ENCODE assay signal across 16 cellular contexts in the genomic region with DNA sequence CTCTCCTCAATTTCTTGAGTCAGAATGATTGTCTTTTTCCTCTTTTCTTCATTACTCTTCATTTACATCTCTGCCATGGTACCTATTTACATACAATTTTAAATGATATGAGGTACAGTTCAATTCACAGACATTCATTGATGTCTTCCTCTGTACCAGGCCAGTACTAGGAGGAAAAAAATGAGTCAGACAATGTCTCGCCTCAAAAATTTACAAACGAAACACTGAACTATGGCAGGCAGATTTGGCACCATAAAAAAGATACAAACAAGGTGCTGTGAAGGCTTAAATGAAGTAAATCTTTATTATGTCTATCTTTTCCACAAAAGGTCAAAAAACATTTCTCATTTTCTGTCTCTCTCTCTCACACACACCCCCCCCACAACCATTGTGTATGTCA.
DNase-seq lines count a peak whose midpoint lies in the region; ATAC-seq and TF ChIP-seq lines count a peak whose summit lies in the region.
"Had no signal": no experiment of that assay in that cellular context is flagged by ENCODE, and none has a peak within 500 bp of the region (broad histone marks: within the 10 kb centered on the region; RNA-seq: fewer than 3 reads in every experiment).

No MANE protein-coding gene starts in this region.

- POLR2A ChIA-PET in IMR-90 (lab: Charles Lee; ENCODE audit: unreplicated experiment): no interaction called here

- H2AFZ ChIP-seq in IMR-90 (replicated peaks; ENCODE audit: low read length, poor library complexity): no peak overlapping the region
- H2AFZ ChIP-seq: GM23248 had no signal

- H2BK5ac ChIP-seq in IMR-90 (ENCODE audit: low read depth, low read length, poor library complexity, severe bottlenecking): no peak overlapping the region

- DNase-seq in EH (ENCODE audit: low read depth) (peak; percentile 25), IMR-90 (peak; percentile 19), astrocyte of the hippocampus (ENCODE audit: low read depth, low spot score) (peak; percentile 57), iris pigment epithelial cell (ENCODE audit: low read depth) (peak; percentile 59), NCI-H2227 (lab: John Stamatoyannopoulos, UW; ENCODE audit: unreplicated experiment) (no peak), left colon (no peak), ACHN (no peak), NCI-H1694 (lab: John Stamatoyannopoulos, UW) (no peak)
- DNase-seq: 8988T; BE2C; Caco-2; CD8-positive, alpha-beta memory T cell; DMS53; GM23248 had no signal

- no peak for TF ChIP-seq CTCF in IMR-90 (conservative IDR thresholded peaks at IDR 0.05; ENCODE audit: low read depth, low read length)

- H4K5ac ChIP-seq in IMR-90 (ENCODE audit: low read depth, low read length): no peak overlapping the region

- H3K4me2 ChIP-seq in IMR-90 (ENCODE audit: low read depth, low read length): no peak overlapping the region

- no peak overlapping the region for H2AK9ac ChIP-seq in IMR-90 (replicated peaks; ENCODE audit: low read depth, low read length, poor library complexity)

- 0 out of 3 replicates have a peak overlapping the region, but pooled peaks have one; percentile 10 for H2BK15ac ChIP-seq in IMR-90 (ENCODE audit: low read depth, low read length)

- no peak overlapping the region for H3K56ac ChIP-seq in IMR-90 (ENCODE audit: extremely low read depth, insufficient read depth, low read length)

- H2BK20ac ChIP-seq in IMR-90 (ENCODE audit: low read depth, low read length): 0 out of 2 replicates have a peak overlapping the region, but pooled peaks have one; percentile 20

- no peak overlapping the region for H4K8ac ChIP-seq in IMR-90 (ENCODE audit: low read depth in 2 of 2, low read length in 2 of 2)

- dilution Hi-C loops in IMR-90 (cut with HindIII; ENCODE audit: low sequenced_read_pairs, unreplicated experiment): no loop called here

- CTCF ChIA-PET in IMR-90 (lab: Yijun Ruan, JAX): no interaction called here

- H3K14ac ChIP-seq in IMR-90 (replicated peaks; ENCODE audit: low read depth, low read length): no peak overlapping the region

- no peak for TF ChIP-seq RAD21 in IMR-90 (IDR thresholded peaks at IDR 0.05; ENCODE audit: low read length)

- no peak overlapping the region for H3K4me3 ChIP-seq in IMR-90 (ENCODE audit: insufficient read depth, low read depth, low read length)
- H3K4me3 ChIP-seq: GM23248 had no signal

- H3K9me3 ChIP-seq in IMR-90 (ENCODE audit: control insufficient read depth, insufficient read depth, low read length): no peaks in the 10 kb centered on the region
- H3K9me3 ChIP-seq: BE2C, Caco-2 had no signal

- no peaks in the 10 kb centered on the region for H3K27me3 ChIP-seq in IMR-90 (ENCODE audit: control insufficient read depth, insufficient read depth, low read length)
- H3K27me3 ChIP-seq: BE2C had no signal

- no peaks in the 10 kb centered on the region for H3K79me1 ChIP-seq in IMR-90 (ENCODE audit: low read depth in 1 of 2, low read length in 2 of 2)

- H3K4ac ChIP-seq in IMR-90 (ENCODE audit: low read depth, low read length): 0 out of 2 replicates have a peak overlapping the region, but pooled peaks have one; percentile 24

- in situ Hi-C loops in IMR-90 (cut with MboI; ENCODE audit: low sequenced_read_pairs): no loop called here
- in situ Hi-C loops in ACHN (cut with HindIII; ENCODE audit: low pct_ligation_motif_present, low pct_unique_long_range_greater_than_20kb, low sequenced_read_pairs): no loop called here

- H3K18ac ChIP-seq in IMR-90 (ENCODE audit: low read depth, low read length): no peak overlapping the region

- ATAC-seq in IMR-90 (ENCODE audit: low read depth) (peak; percentile 16; the same call in 1 of the 2 replicates), left colon (no peak)
- ATAC-seq: HCT116 had no signal

- peaks cover 10% of the 10 kb centered on the region for H3K4me1 ChIP-seq in IMR-90 (ENCODE audit: control insufficient read depth, insufficient read depth, low read length)

- no peak overlapping the region for H3K23ac ChIP-seq in IMR-90 (ENCODE audit: low read depth, low read length)

- H2AK5ac ChIP-seq in IMR-90 (ENCODE audit: low read depth, low read length): no peak overlapping the region

- H4K91ac ChIP-seq in IMR-90 (ENCODE audit: insufficient read depth, low read depth, low read length): no peak overlapping the region

- H3K36me3 ChIP-seq in IMR-90 (ENCODE audit: control insufficient read depth, insufficient read depth, low read length): no peaks in the 10 kb centered on the region
- H3K36me3 ChIP-seq: BE2C had no signal

- BruUV-seq in IMR-90 (replicated peaks; lab: Mats Ljungman, UMichigan): no TSS peak

- peaks cover 4% of the 10 kb centered on the region; the same call in 1 of the 2 replicates for H3K9me1 ChIP-seq in IMR-90 (ENCODE audit: insufficient read depth, low read length)

- no CpG with 5 or more reads among the region's 2 CpGs for WGBS in IMR-90 (ENCODE audit: extremely low coverage in 2 of 2, insufficient read length in 1 of 2), 2 experiments

- TF ChIP-seq POLR2A in IMR-90 (IDR thresholded peaks at IDR 0.05; ENCODE audit: low read depth, low read length): no peak

- peak overlapping the region; percentile 48; the same call in 1 of the 2 replicates for H2BK120ac ChIP-seq in IMR-90 (ENCODE audit: low read depth, low read length)

- no peak overlapping the region for H3K27ac ChIP-seq in IMR-90 (ENCODE audit: insufficient read depth, low read length)
- H3K27ac ChIP-seq: C4-2B, GM23248 had no signal

- no peak overlapping the region for H3K9ac ChIP-seq in IMR-90 (ENCODE audit: low read depth, low read length)
- H3K9ac ChIP-seq: GM23248 had no signal

- intact Hi-C loops in IMR-90 (cut with micrococcal nuclease): no loop called here
- intact Hi-C loops in left colon (cut with DNase I, micrococcal nuclease): no loop called here

- H4K20me1 ChIP-seq in IMR-90 (ENCODE audit: insufficient read depth, low read length): no peaks in the 10 kb centered on the region

TF ChIP-seq in IMR-90, 13 proteins besides CTCF, POLR2A, EP300 and RAD21:
- TF ChIP-seq SMC3 (IDR thresholded peaks at IDR 0.05; ENCODE audit: low read depth, low read length) (no peak), MAFK (IDR thresholded peaks at IDR 0.05; ENCODE audit: low read depth, low read length) (no peak), RFX5 (IDR thresholded peaks at IDR 0.05; ENCODE audit: low read depth, low read length) (no peak), CEBPB (IDR thresholded peaks at IDR 0.05; ENCODE audit: low read depth, low read length) (no peak), CHD1 (IDR thresholded peaks at IDR 0.05; ENCODE audit: low read depth, low read length) (no peak), FOS (IDR thresholded peaks at IDR 0.05; ENCODE audit: low read depth, low read length) (no peak), NFE2L2 (IDR thresholded peaks at IDR 0.05; ENCODE audit: low read depth, low read length) (no peak), MXI1 (IDR thresholded peaks at IDR 0.05; ENCODE audit: borderline replicate concordance, low read depth, low read length) (no peak), BHLHE40 (IDR thresholded peaks at IDR 0.05; ENCODE audit: low read depth, low read length) (no peak), RCOR1 (IDR thresholded peaks at IDR 0.05; ENCODE audit: insufficient replicate concordance, low read length) (no peak), MAZ (IDR thresholded peaks at IDR 0.05; ENCODE audit: borderline replicate concordance, low read depth, low read length) (no peak)
- TF ChIP-seq, protein P1, sequence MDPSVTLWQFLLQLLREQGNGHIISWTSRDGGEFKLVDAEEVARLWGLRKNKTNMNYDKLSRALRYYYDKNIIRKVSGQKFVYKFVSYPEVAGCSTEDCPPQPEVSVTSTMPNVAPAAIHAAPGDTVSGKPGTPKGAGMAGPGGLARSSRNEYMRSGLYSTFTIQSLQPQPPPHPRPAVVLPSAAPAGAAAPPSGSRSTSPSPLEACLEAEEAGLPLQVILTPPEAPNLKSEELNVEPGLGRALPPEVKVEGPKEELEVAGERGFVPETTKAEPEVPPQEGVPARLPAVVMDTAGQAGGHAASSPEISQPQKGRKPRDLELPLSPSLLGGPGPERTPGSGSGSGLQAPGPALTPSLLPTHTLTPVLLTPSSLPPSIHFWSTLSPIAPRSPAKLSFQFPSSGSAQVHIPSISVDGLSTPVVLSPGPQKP (IDR thresholded peaks at IDR 0.05; ENCODE audit: borderline replicate concordance, low read depth, low read length): no peak
- TF ChIP-seq, protein P2, sequence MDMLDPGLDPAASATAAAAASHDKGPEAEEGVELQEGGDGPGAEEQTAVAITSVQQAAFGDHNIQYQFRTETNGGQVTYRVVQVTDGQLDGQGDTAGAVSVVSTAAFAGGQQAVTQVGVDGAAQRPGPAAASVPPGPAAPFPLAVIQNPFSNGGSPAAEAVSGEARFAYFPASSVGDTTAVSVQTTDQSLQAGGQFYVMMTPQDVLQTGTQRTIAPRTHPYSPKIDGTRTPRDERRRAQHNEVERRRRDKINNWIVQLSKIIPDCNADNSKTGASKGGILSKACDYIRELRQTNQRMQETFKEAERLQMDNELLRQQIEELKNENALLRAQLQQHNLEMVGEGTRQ (IDR thresholded peaks at IDR 0.05; ENCODE audit: low read depth, low read length): no peak

Comparison
In these comparisons a context has a peak if more than half of its experiments do, and no peak if none do; other contexts are left out.
1. DNase-seq: peak in EH (single experiment), IMR-90 (single experiment), astrocyte of the hippocampus (single experiment) and iris pigment epithelial cell (single experiment); none in NCI-H2227 (single experiment), left colon (0 of 2), ACHN (single experiment) and NCI-H1694 (single experiment).